ENCODE assay signal across 8 cellular contexts in genomic region chr1:12014141-12014981, GRCh38.
DNase-seq lines count a peak whose midpoint lies in the region; ATAC-seq lines count a peak whose summit lies in the region.

No MANE protein-coding gene starts in this region.

- no peak for DNase-seq in stimulated activated naive CD8-positive, alpha-beta T cell treated with anti-CD3 and anti-CD28 coated beads, Interleukin-15, amount 100 ng/mL, for 72 hours
- no peak for DNase-seq in stimulated activated naive CD8-positive, alpha-beta T cell treated with anti-CD3 and anti-CD28 coated beads, Interleukin-15, Interleukin-2, amounts not matched to agents 100 U/mL and 50 U/mL, for 24 hours
- DNase-seq in activated CD4-positive, alpha-beta T cell treated with anti-CD3 and anti-CD28 coated beads, Interleukin-2, amount 50 U/mL, for 48 hours = peak; percentile 16 to 34
- DNase-seq in iPS-NIHi7 (ENCODE audit: extremely low spot score) (peak; percentile 64), NCI-H1092 treated with DMSO at 0.1 percent for 48 hours (lab: John Stamatoyannopoulos, UW) (no peak), Ammon's horn (ENCODE audit: low spot score) (no peak)
- DNase-seq in stimulated activated CD4-positive, alpha-beta T cell treated with anti-CD3 and anti-CD28 coated beads, Interleukin-4, amount 100 ng/mL, for 4 hours = no peak

- H3K27me3 Mint-ChIP-seq in stimulated activated naive CD8-positive, alpha-beta T cell treated with anti-CD3 and anti-CD28 coated beads, Interleukin-15, amount 100 ng/mL, for 72 hours = no peaks in the 10 kb centered on the region

- H3K27ac Mint-ChIP-seq in stimulated activated naive CD8-positive, alpha-beta T cell treated with anti-CD3 and anti-CD28 coated beads, Interleukin-15, amount 100 ng/mL, for 72 hours = peak overlapping the region; percentile 63 to 75

- H3K4me3 Mint-ChIP-seq in stimulated activated naive CD8-positive, alpha-beta T cell treated with anti-CD3 and anti-CD28 coated beads, Interleukin-15, amount 100 ng/mL, for 72 hours = peak overlapping the region; percentile 18 to 60

- no peaks in the 10 kb centered on the region for H3K9me3 Mint-ChIP-seq in stimulated activated naive CD8-positive, alpha-beta T cell treated with anti-CD3 and anti-CD28 coated beads, Interleukin-15, amount 100 ng/mL, for 72 hours

- ATAC-seq in stimulated activated naive CD8-positive, alpha-beta T cell treated with anti-CD3 and anti-CD28 coated beads, Interleukin-15, amount 100 ng/mL, for 72 hours = no peak
- no peak for ATAC-seq in stimulated activated naive CD8-positive, alpha-beta T cell treated with anti-CD3 and anti-CD28 coated beads, Interleukin-15, Interleukin-2, amounts not matched to agents 100 U/mL and 50 U/mL, for 24 hours
- ATAC-seq in HG03439 (IDR thresholded peaks at IDR 0.05; ENCODE audit: unreplicated experiment) = no peak

- H3K4me1 Mint-ChIP-seq in stimulated activated naive CD8-positive, alpha-beta T cell treated with anti-CD3 and anti-CD28 coated beads, Interleukin-15, amount 100 ng/mL, for 72 hours = peaks cover 31% of the 10 kb centered on the region

Comparison
In these comparisons a context has a peak if more than half of its experiments do, and no peak if none do; other contexts are left out.
1. DNase-seq: peak in activated CD4-positive, alpha-beta T cell treated with anti-CD3 and anti-CD28 coated beads, Interleukin-2, amount 50 U/mL, for 48 hours (2 of 2) and iPS-NIHi7 (single experiment); none in stimulated activated naive CD8-positive, alpha-beta T cell treated with anti-CD3 and anti-CD28 coated beads, Interleukin-15, amount 100 ng/mL, for 72 hours (0 of 2), stimulated activated naive CD8-positive, alpha-beta T cell treated with anti-CD3 and anti-CD28 coated beads, Interleukin-15, Interleukin-2, amounts not matched to agents 100 U/mL and 50 U/mL, for 24 hours (single experiment), NCI-H1092 treated with DMSO at 0.1 percent for 48 hours (single experiment), stimulated activated CD4-positive, alpha-beta T cell treated with anti-CD3 and anti-CD28 coated beads, Interleukin-4, amount 100 ng/mL, for 4 hours (0 of 2) and Ammon's horn (single experiment).